2 cellular contexts compared by ENCODE assay signal in genomic region chr6:117389227-117390057, GRCh38.
TF ChIP-seq lines count a peak whose summit lies in the region.

No MANE protein-coding gene starts in this region.

TF ChIP-seq in HCT116, 20 proteins besides CTCF, POLR2A, EP300 and RAD21:
- TF ChIP-seq FOSL1 (IDR thresholded peaks at IDR 0.05; ENCODE audit: low read depth) (peak; percentile 17; the same call in 1 of the 2 replicates), MAX (IDR thresholded peaks at IDR 0.05) (no peak), REST (IDR thresholded peaks at IDR 0.05; ENCODE audit: low read depth) (no peak), TCF7L2 (IDR thresholded peaks at IDR 0.05; ENCODE audit: borderline replicate concordance, extremely low read depth, insufficient read depth, insufficient read length) (no peak), ZNF274 (IDR thresholded peaks at IDR 0.05; ENCODE audit: low read depth, low read length) (no peak), CBX3 (IDR thresholded peaks at IDR 0.05; ENCODE audit: low read depth) (no peak), YY1 (IDR thresholded peaks at IDR 0.05; ENCODE audit: extremely low read depth, insufficient replicate concordance, low read depth, low read length) (no peak), CEBPB (IDR thresholded peaks at IDR 0.05; ENCODE audit: low read depth) (peak; percentile 92), ZFX (IDR thresholded peaks at IDR 0.05) (no peak), ATF3 (IDR thresholded peaks at IDR 0.05) (no peak), SIN3A (IDR thresholded peaks at IDR 0.05; ENCODE audit: low read depth) (no peak), EZH2 (IDR thresholded peaks at IDR 0.05) (no peak)

TF ChIP-seq in liver, 16 proteins besides CTCF, POLR2A, EP300 and RAD21 (continued from another document):
- TF ChIP-seq FOXA1 (IDR thresholded peaks at IDR 0.05): no peak
- peak; percentile 69 for TF ChIP-seq HNF4G (IDR thresholded peaks at IDR 0.05)
- TF ChIP-seq ZBTB33 (IDR thresholded peaks at IDR 0.05): peak; percentile 65
- TF ChIP-seq RXRA (IDR thresholded peaks at IDR 0.05): peak; percentile 69 to 86
- TF ChIP-seq SP1 (IDR thresholded peaks at IDR 0.05): peak; percentile 66
- no peak for TF ChIP-seq MAX (IDR thresholded peaks at IDR 0.05)
- no peak for TF ChIP-seq GABPA (IDR thresholded peaks at IDR 0.05 in 1 of 2, conservative IDR thresholded peaks at IDR 0.05 in 1 of 2)
- peak; percentile 93 to 95 for TF ChIP-seq HNF4A (conservative IDR thresholded peaks at IDR 0.05)
- peak; percentile 18 for TF ChIP-seq REST (IDR thresholded peaks at IDR 0.05)
- TF ChIP-seq EGR1 (IDR thresholded peaks at IDR 0.05; ENCODE audit: low read depth in 2 of 2): no peak
- TF ChIP-seq TAF1 (conservative IDR thresholded peaks at IDR 0.05): no peak
- TF ChIP-seq NR2F2 (IDR thresholded peaks at IDR 0.05): no peak
- peak; percentile 95 for TF ChIP-seq ATF3 (IDR thresholded peaks at IDR 0.05)
- peak; percentile 86 to 96 for TF ChIP-seq JUND (IDR thresholded peaks at IDR 0.05)
